3 cellular contexts compared by ENCODE assay signal in the genomic region with DNA sequence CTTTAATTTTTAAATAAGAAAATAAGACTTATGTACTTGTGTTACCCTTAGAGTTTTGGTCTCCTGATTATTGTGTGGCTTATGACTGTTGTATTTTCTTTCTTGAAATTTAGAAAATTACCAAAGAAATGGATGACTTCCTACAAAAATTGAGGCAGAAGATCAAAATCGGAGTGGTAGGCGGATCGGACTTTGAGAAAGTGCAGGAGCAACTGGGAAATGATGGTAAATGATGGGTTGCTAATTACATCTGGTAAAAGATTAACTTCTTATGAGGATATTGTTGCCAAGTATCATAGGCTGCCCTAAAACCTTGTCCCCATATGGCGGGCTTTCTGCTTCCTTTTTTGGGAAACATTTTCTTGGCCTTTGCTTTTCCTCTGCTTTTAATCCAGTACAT.
TF ChIP-seq lines count a peak whose summit lies in the region.

No MANE protein-coding gene starts in this region.

TF ChIP-seq in liver, 16 proteins besides CTCF, POLR2A, EP300 and RAD21:
- TF ChIP-seq RXRA (IDR thresholded peaks at IDR 0.05) (peak; percentile 12 to 35), YY1 (IDR thresholded peaks at IDR 0.05) (peak; percentile 44), HNF4A (conservative IDR thresholded peaks at IDR 0.05) (peak; percentile 67 to 73), SP1 (IDR thresholded peaks at IDR 0.05) (peak; percentile 31), HNF4G (IDR thresholded peaks at IDR 0.05) (no peak), REST (IDR thresholded peaks at IDR 0.05) (peak; percentile 60)
TF ChIP-seq in liver: peak in this region for 5.

TF ChIP-seq in HepG2, 621 proteins besides CTCF, POLR2A, EP300 and RAD21 (continues in another document):
- no peak for TF ChIP-seq DNMT3B (CRISPR knock-in tag; conservative IDR thresholded peaks at IDR 0.05)
- no peak for TF ChIP-seq MIXL1 (CRISPR knock-in tag; IDR thresholded peaks at IDR 0.05)
- TF ChIP-seq, protein P1, sequence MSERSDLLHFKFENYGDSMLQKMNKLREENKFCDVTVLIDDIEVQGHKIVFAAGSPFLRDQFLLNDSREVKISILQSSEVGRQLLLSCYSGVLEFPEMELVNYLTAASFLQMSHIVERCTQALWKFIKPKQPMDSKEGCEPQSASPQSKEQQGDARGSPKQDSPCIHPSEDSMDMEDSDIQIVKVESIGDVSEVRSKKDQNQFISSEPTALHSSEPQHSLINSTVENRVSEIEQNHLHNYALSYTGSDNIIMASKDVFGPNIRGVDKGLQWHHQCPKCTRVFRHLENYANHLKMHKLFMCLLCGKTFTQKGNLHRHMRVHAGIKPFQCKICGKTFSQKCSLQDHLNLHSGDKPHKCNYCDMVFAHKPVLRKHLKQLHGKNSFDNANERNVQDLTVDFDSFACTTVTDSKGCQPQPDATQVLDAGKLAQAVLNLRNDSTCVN (CRISPR knock-in tag; IDR thresholded peaks at IDR 0.05; ENCODE audit: borderline replicate concordance): no peak
- no peak for TF ChIP-seq PCBP2 (optimal IDR thresholded peaks at IDR 0.05; ENCODE audit: low read depth, low read length, poor library complexity, severe bottlenecking)
- no peak for TF ChIP-seq ARID2 (CRISPR knock-in tag; IDR thresholded peaks at IDR 0.05; ENCODE audit: borderline replicate concordance)
- no peak for TF ChIP-seq ZSCAN21 (CRISPR knock-in tag; IDR thresholded peaks at IDR 0.05; ENCODE audit: borderline replicate concordance)
- no peak for TF ChIP-seq ZBTB46 (CRISPR knock-in tag; IDR thresholded peaks at IDR 0.05; ENCODE audit: borderline replicate concordance)
- no peak for TF ChIP-seq PRDM10 (CRISPR knock-in tag; IDR thresholded peaks at IDR 0.05; ENCODE audit: low read depth)
- TF ChIP-seq ZBTB37 (CRISPR knock-in tag; IDR thresholded peaks at IDR 0.05): no peak
- no peak for TF ChIP-seq MTF2 (CRISPR knock-in tag; IDR thresholded peaks at IDR 0.05; ENCODE audit: borderline replicate concordance)
- TF ChIP-seq TFDP1 (CRISPR knock-in tag; IDR thresholded peaks at IDR 0.05; ENCODE audit: borderline replicate concordance): no peak
- no peak for TF ChIP-seq BRD4 (CRISPR knock-in tag; IDR thresholded peaks at IDR 0.05)
- no peak for TF ChIP-seq ZNF468 (CRISPR knock-in tag; IDR thresholded peaks at IDR 0.05)
- no peak for TF ChIP-seq ZNF33B (CRISPR knock-in tag; IDR thresholded peaks at IDR 0.05)
- TF ChIP-seq ZNF614 (CRISPR knock-in tag; IDR thresholded peaks at IDR 0.05; ENCODE audit: borderline replicate concordance): no peak

TF ChIP-seq in WTC11, 78 proteins besides CTCF, POLR2A, EP300 and RAD21:
- TF ChIP-seq ZNF396 (CRISPR knock-in tag; IDR thresholded peaks at IDR 0.05; ENCODE audit: borderline replicate concordance): no peak
- TF ChIP-seq FOXP4 (CRISPR knock-in tag; IDR thresholded peaks at IDR 0.05): no peak
- no peak for TF ChIP-seq ZNF232 (CRISPR knock-in tag; IDR thresholded peaks at IDR 0.05)
- no peak for TF ChIP-seq E2F1 (CRISPR knock-in tag; IDR thresholded peaks at IDR 0.05)
- TF ChIP-seq KAT7 (CRISPR knock-in tag; IDR thresholded peaks at IDR 0.05; ENCODE audit: borderline replicate concordance): no peak
- no peak for TF ChIP-seq ZNF425 (CRISPR knock-in tag; conservative IDR thresholded peaks at IDR 0.05)
- TF ChIP-seq, protein P2, sequence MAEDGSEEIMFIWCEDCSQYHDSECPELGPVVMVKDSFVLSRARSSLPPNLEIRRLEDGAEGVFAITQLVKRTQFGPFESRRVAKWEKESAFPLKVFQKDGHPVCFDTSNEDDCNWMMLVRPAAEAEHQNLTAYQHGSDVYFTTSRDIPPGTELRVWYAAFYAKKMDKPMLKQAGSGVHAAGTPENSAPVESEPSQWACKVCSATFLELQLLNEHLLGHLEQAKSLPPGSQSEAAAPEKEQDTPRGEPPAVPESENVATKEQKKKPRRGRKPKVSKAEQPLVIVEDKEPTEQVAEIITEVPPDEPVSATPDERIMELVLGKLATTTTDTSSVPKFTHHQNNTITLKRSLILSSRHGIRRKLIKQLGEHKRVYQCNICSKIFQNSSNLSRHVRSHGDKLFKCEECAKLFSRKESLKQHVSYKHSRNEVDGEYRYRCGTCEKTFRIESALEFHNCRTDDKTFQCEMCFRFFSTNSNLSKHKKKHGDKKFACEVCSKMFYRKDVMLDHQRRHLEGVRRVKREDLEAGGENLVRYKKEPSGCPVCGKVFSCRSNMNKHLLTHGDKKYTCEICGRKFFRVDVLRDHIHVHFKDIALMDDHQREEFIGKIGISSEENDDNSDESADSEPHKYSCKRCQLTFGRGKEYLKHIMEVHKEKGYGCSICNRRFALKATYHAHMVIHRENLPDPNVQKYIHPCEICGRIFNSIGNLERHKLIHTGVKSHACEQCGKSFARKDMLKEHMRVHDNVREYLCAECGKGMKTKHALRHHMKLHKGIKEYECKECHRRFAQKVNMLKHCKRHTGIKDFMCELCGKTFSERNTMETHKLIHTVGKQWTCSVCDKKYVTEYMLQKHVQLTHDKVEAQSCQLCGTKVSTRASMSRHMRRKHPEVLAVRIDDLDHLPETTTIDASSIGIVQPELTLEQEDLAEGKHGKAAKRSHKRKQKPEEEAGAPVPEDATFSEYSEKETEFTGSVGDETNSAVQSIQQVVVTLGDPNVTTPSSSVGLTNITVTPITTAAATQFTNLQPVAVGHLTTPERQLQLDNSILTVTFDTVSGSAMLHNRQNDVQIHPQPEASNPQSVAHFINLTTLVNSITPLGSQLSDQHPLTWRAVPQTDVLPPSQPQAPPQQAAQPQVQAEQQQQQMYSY (CRISPR knock-in tag; IDR thresholded peaks at IDR 0.05): no peak
- TF ChIP-seq TEAD1 (CRISPR knock-in tag; IDR thresholded peaks at IDR 0.05): no peak
- TF ChIP-seq MYBL2 (CRISPR knock-in tag; IDR thresholded peaks at IDR 0.05): no peak
- TF ChIP-seq, protein P3, sequence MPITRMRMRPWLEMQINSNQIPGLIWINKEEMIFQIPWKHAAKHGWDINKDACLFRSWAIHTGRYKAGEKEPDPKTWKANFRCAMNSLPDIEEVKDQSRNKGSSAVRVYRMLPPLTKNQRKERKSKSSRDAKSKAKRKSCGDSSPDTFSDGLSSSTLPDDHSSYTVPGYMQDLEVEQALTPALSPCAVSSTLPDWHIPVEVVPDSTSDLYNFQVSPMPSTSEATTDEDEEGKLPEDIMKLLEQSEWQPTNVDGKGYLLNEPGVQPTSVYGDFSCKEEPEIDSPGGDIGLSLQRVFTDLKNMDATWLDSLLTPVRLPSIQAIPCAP (CRISPR knock-in tag; IDR thresholded peaks at IDR 0.05): no peak
- TF ChIP-seq NFATC4 (CRISPR knock-in tag; IDR thresholded peaks at IDR 0.05): no peak
- TF ChIP-seq ZNF121 (CRISPR knock-in tag; IDR thresholded peaks at IDR 0.05): no peak
- TF ChIP-seq SMAD3 (CRISPR knock-in tag; IDR thresholded peaks at IDR 0.05; ENCODE audit: borderline replicate concordance): no peak
- TF ChIP-seq RORB (CRISPR knock-in tag; IDR thresholded peaks at IDR 0.05): no peak
- TF ChIP-seq ATF3 (CRISPR knock-in tag; conservative IDR thresholded peaks at IDR 0.05): no peak
- no peak for TF ChIP-seq ZNF671 (CRISPR knock-in tag; IDR thresholded peaks at IDR 0.05)
- TF ChIP-seq E2F4 (CRISPR knock-in tag; IDR thresholded peaks at IDR 0.05; ENCODE audit: borderline replicate concordance, low read depth): no peak
- TF ChIP-seq SP1 (CRISPR knock-in tag; conservative IDR thresholded peaks at IDR 0.05): no peak
